34 cellular contexts compared by ENCODE assay signal in the genomic region with DNA sequence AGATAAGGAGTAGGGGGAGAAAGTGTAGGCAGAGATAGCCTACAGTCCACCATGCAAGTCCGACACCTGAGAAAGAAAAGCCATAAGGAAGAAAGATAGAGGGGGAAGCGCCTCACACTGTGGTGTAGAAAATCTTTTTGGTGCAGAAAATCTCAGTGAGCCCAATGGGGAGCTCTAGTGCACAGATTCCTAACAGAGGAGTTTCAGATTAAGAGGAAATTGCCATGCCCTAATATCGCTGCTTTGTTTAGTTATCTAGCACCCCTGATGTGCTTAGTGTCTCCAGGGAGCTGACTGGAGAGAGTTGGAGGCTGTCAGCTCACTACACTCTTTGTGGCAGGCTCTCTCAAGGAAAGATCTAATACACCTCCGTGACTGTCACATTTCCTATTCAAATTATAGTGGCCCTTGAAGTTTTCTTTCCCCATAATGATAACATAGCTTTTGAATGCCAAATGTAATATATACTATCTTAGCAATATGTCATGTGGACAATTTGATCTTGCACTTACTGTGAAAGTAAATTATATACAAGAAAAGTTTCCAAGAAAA.
"Had no signal": no experiment of that assay in that cellular context is flagged by ENCODE, and none has a peak within 500 bp of the region (broad histone marks: within the 10 kb centered on the region; RNA-seq: fewer than 3 reads in every experiment).

No MANE protein-coding gene starts in this region.

- H3K27ac Mint-ChIP-seq: activated B cell treated with CpG ODN at 0.5 μM for 24 hours; activated CD4-positive, alpha-beta T cell treated with anti-CD3 and anti-CD28 coated beads, Interleukin-2, amount 10 ng/mL, durations not matched to agents 24 days and 14 days; activated naive CD4-positive, alpha-beta T cell treated with anti-CD3 and anti-CD28 coated beads for 36 hours; activated naive CD8-positive, alpha-beta T cell; activated T-helper 17 cell treated with anti-CD3 and anti-CD28 coated beads, Interleukin-2, amount 50 U/mL, for 72 hours; brain had no signal

- H3K36me3 Mint-ChIP-seq: activated naive CD8-positive, alpha-beta T cell; brain had no signal

- H3K4me3 Mint-ChIP-seq: activated B cell treated with CpG ODN at 0.5 μM for 24 hours; activated CD4-positive, alpha-beta T cell treated with anti-CD3 and anti-CD28 coated beads, Interleukin-2, amount 10 ng/mL, durations not matched to agents 24 days and 14 days; activated naive CD4-positive, alpha-beta T cell treated with anti-CD3 and anti-CD28 coated beads for 36 hours; activated naive CD8-positive, alpha-beta T cell; activated T-helper 17 cell treated with anti-CD3 and anti-CD28 coated beads, Interleukin-2, amount 50 U/mL, for 72 hours; brain; central memory CD8-positive, alpha-beta T cell had no signal

- DNase-seq: activated B cell treated with CpG ODN at 0.5 μM for 24 hours; activated CD4-positive, alpha-beta T cell treated with anti-CD3 and anti-CD28 coated beads for 1 hour; activated CD4-positive, alpha-beta T cell treated with anti-CD3 and anti-CD28 coated beads, Interleukin-2, amount 10 ng/mL, durations not matched to agents 24 days and 14 days; activated CD4-positive, alpha-beta T cell treated with anti-CD3 and anti-CD28 coated beads, Interleukin-2, amount 50 U/mL, for 48 hours; activated CD8-positive, alpha-beta memory T cell treated with anti-CD3 and anti-CD28 coated beads for 24 hours; activated gamma-delta T cell; activated naive CD4-positive, alpha-beta T cell treated with anti-CD3 and anti-CD28 coated beads for 36 hours; activated T-cell treated with anti-CD3 and anti-CD28 coated beads for 4 hours; activated T-cell treated with anti-CD3 and anti-CD28 coated beads, Interleukin-2, amount 50 U/mL, for 48 hours; amygdala; MG63; MV-4-11; NCI-H1092 treated with DMSO at 0.1 percent for 48 hours; NCI-H1417 treated with DMSO at 0.1 percent for 48 hours; NCI-H1694; NCI-H2029 treated with DMSO at 0.1 percent for 48 hours; NCI-H2171 treated with DMSO at 0.1 percent for 48 hours; NCI-H226; NCI-H510A; NCI-H526 treated with DMSO at 0.1 percent for 48 hours; NCI-H82; NK-92 treated with Interleukin-12 subunit alpha and Interleukin-12 subunit beta, amount 100 ng/mL, for 24 hours; Peyer's patch; Right ventricle myocardium superior; T1000 had no signal

- H3K4me3 ChIP-seq: MG63, Peyer's patch, SJSA1 had no signal

- FAIRE-seq: astrocyte, TTC549 had no signal

- H3K4me1 Mint-ChIP-seq: brain had no signal

- H3K27me3 ChIP-seq: MG63, Peyer's patch, SJSA1 had no signal

- H3K36me3 ChIP-seq: MG63, Peyer's patch, SJSA1 had no signal

- H3K4me2 ChIP-seq: KMS-11 had no signal

- H3K27me3 Mint-ChIP-seq: activated B cell treated with CpG ODN at 0.5 μM for 24 hours; activated CD4-positive, alpha-beta T cell treated with anti-CD3 and anti-CD28 coated beads, Interleukin-2, amount 10 ng/mL, durations not matched to agents 24 days and 14 days; activated naive CD8-positive, alpha-beta T cell; activated T-helper 17 cell treated with anti-CD3 and anti-CD28 coated beads, Interleukin-2, amount 50 U/mL, for 72 hours; central memory CD8-positive, alpha-beta T cell had no signal

- H3K4me1 ChIP-seq: Peyer's patch, SJSA1 had no signal

- H3K27ac ChIP-seq: KMS-11, Peyer's patch, RWPE1, SJSA1 had no signal

- H3K9me3 ChIP-seq: MG63, Peyer's patch, SJSA1 had no signal

- H3K9me3 Mint-ChIP-seq: activated B cell treated with CpG ODN at 0.5 μM for 24 hours; activated naive CD4-positive, alpha-beta T cell treated with anti-CD3 and anti-CD28 coated beads for 36 hours; activated T-helper 17 cell treated with anti-CD3 and anti-CD28 coated beads, Interleukin-2, amount 50 U/mL, for 72 hours; central memory CD8-positive, alpha-beta T cell had no signal

- H3K9ac ChIP-seq: KMS-11 had no signal
